21 cellular contexts compared by ENCODE assay signal in genomic region chr14:36844443-36844842, GRCh38.
"Had no signal": no experiment of that assay in that cellular context is flagged by ENCODE, and none has a peak within 500 bp of the region (broad histone marks: within the 10 kb centered on the region; RNA-seq: fewer than 3 reads in every experiment).

No MANE protein-coding gene starts in this region.

- H3K36me3 ChIP-seq: right atrium auricular region, sigmoid colon, tibial nerve, upper lobe of right lung, vagina had no signal

- H3K79me2 ChIP-seq: hepatocyte had no signal

- H3K4me2 ChIP-seq: hepatocyte had no signal

- H3K27ac ChIP-seq: hepatocyte, right atrium auricular region, sigmoid colon, skin epidermis, testis, tibial nerve, upper lobe of right lung, vagina had no signal

- DNase-seq: foreskin melanocyte; head of caudate nucleus; kidney; left cardiac atrium; left ventricle myocardium superior; mesenchymal stem cell; naive B cell; posterior cingulate gyrus; sigmoid colon; stimulated activated CD4-positive, alpha-beta T cell treated with anti-CD3 and anti-CD28 coated beads, Interleukin-2, amount 100 ng/mL, for 24 hours; stimulated activated CD4-positive, alpha-beta T cell treated with anti-CD3 and anti-CD28 coated beads, Interleukin-4, amount 100 ng/mL, for 4 hours; stimulated activated naive B cell treated with anti-CD40 and anti-IgM and Interleukin-4, amounts not matched to agents 10 μg/mL and 1 μg/mL and 100 μg/mL, for 72 hours; stimulated activated naive CD8-positive, alpha-beta T cell treated with anti-CD3 and anti-CD28 coated beads, Interleukin-15, amount 100 ng/mL, for 72 hours; testis; upper lobe of right lung had no signal

- ATAC-seq: left cardiac atrium; left ventricle myocardium superior; stimulated activated naive B cell treated with anti-CD40 and anti-IgM and Interleukin-4, amounts not matched to agents 10 μg/mL and 1 μg/mL and 100 μg/mL, for 72 hours; stimulated activated naive CD8-positive, alpha-beta T cell treated with anti-CD3 and anti-CD28 coated beads, Interleukin-15, amount 100 ng/mL, for 72 hours; upper lobe of right lung had no signal

- H3K4me3 ChIP-seq: hepatocyte, lung, right atrium auricular region, sigmoid colon, skin epidermis, testis, tibial nerve, upper lobe of right lung, vagina had no signal

- H3K4me1 ChIP-seq: right atrium auricular region, sigmoid colon, testis, tibial nerve, upper lobe of right lung, vagina had no signal

- H2AFZ ChIP-seq: hepatocyte had no signal

- H3K9me3 ChIP-seq: right atrium auricular region, sigmoid colon, testis, tibial nerve, upper lobe of right lung, vagina had no signal

- H3K27me3 ChIP-seq: hepatocyte, right atrium auricular region, sigmoid colon, testis, tibial nerve, upper lobe of right lung, vagina had no signal
